In the genomic region with DNA sequence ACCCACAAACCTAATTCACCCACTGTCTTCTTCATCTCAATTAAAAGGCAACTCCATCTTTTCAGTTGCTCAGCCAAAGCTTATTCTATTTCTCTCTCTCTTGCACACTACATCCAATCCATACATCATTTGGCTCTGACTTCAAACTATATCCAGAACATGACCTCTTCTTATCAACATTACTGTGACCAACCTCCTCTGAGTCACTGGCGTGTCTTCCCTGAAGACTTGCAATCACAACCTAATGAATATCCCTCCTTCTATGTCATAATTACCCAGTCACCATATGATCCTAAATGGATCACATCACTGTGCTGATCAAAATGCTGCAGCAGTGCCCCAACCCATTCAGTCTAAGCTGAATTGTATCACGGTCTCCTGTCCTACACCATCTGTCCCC, we compare ENCODE assay signal across 34 cellular contexts. TPM values are rescaled to one million over a fixed set of nuclear protein-coding genes. Genes with fewer than 3 reads are reported as not detected.
"Had no signal": no experiment of that assay in that cellular context is flagged by ENCODE, and none has a peak within 500 bp of the region (broad histone marks: within the 10 kb centered on the region; RNA-seq: fewer than 3 reads in every experiment).

No MANE protein-coding gene starts in this region.

- H3K4me3 Mint-ChIP-seq: activated B cell treated with CpG ODN at 0.5 μM for 24 hours; activated CD8-positive, alpha-beta memory T cell treated with anti-CD3 and anti-CD28 coated beads, Interleukin-2, amount 10 ng/mL, durations not matched to agents 7 days and 5 days; activated CD8-positive, alpha-beta T cell treated with anti-CD3 and anti-CD28 coated beads, Interleukin-2, amount 10 ng/mL, durations not matched to agents 7 days and 5 days; effector memory CD8-positive, alpha-beta T cell; naive thymus-derived CD4-positive, alpha-beta T cell; neural crest cell; stimulated activated memory B cell treated with anti-CD40 and anti-IgM and Interleukin-4, amounts not matched to agents 10 μg/mL and 1 μg/mL and 100 μg/mL, for 72 hours; T-helper 17 cell had no signal

- H3K4me1 Mint-ChIP-seq: activated B cell treated with CpG ODN at 0.5 μM for 24 hours; activated CD8-positive, alpha-beta memory T cell treated with anti-CD3 and anti-CD28 coated beads, Interleukin-2, amount 10 ng/mL, durations not matched to agents 7 days and 5 days; naive thymus-derived CD4-positive, alpha-beta T cell; neural crest cell; stimulated activated memory B cell treated with anti-CD40 and anti-IgM and Interleukin-4, amounts not matched to agents 10 μg/mL and 1 μg/mL and 100 μg/mL, for 72 hours; T-helper 17 cell had no signal

- H3K9me3 Mint-ChIP-seq: activated B cell treated with CpG ODN at 0.5 μM for 24 hours; activated naive CD4-positive, alpha-beta T cell treated with anti-CD3 and anti-CD28 coated beads, Interleukin-2, amount 50 U/mL, for 72 hours; activated T-helper 2 cell treated with anti-CD3 and anti-CD28 coated beads, Interferon-gamma antibody, Interleukin-2, Interleukin-4, amounts not matched to agents 10 μg/mL and 5 μg/mL and 100 μg/mL, durations not matched to agents 14 hours and 24 hours and 36 hours; neural crest cell; stimulated activated memory B cell treated with anti-CD40 and anti-IgM and Interleukin-4, amounts not matched to agents 10 μg/mL and 1 μg/mL and 100 μg/mL, for 72 hours had no signal

- H3K27ac Mint-ChIP-seq: activated B cell treated with CpG ODN at 0.5 μM for 24 hours; activated CD8-positive, alpha-beta memory T cell treated with anti-CD3 and anti-CD28 coated beads, Interleukin-2, amount 10 ng/mL, durations not matched to agents 7 days and 5 days; activated CD8-positive, alpha-beta T cell treated with anti-CD3 and anti-CD28 coated beads, Interleukin-2, amount 10 ng/mL, durations not matched to agents 7 days and 5 days; activated naive CD4-positive, alpha-beta T cell treated with anti-CD3 and anti-CD28 coated beads, Interleukin-2, amount 50 U/mL, for 72 hours; activated T-helper 2 cell treated with anti-CD3 and anti-CD28 coated beads, Interferon-gamma antibody, Interleukin-2, Interleukin-4, amounts not matched to agents 10 μg/mL and 5 μg/mL and 100 μg/mL, durations not matched to agents 14 hours and 24 hours and 36 hours; effector memory CD8-positive, alpha-beta T cell; naive thymus-derived CD4-positive, alpha-beta T cell; stimulated activated memory B cell treated with anti-CD40 and anti-IgM and Interleukin-4, amounts not matched to agents 10 μg/mL and 1 μg/mL and 100 μg/mL, for 72 hours; T-helper 17 cell had no signal

- ATAC-seq: activated CD8-positive, alpha-beta memory T cell treated with anti-CD3 and anti-CD28 coated beads, Interleukin-2, amount 10 ng/mL, durations not matched to agents 7 days and 5 days; activated CD8-positive, alpha-beta T cell treated with anti-CD3 and anti-CD28 coated beads, Interleukin-2, amount 10 ng/mL, durations not matched to agents 7 days and 5 days; activated naive CD4-positive, alpha-beta T cell treated with anti-CD3 and anti-CD28 coated beads, Interleukin-2, amount 50 U/mL, for 72 hours; effector memory CD8-positive, alpha-beta T cell; gastrocnemius medialis; naive thymus-derived CD4-positive, alpha-beta T cell; pancreas; sciatic nerve; stimulated activated memory B cell treated with anti-CD40 and anti-IgM and Interleukin-4, amounts not matched to agents 10 μg/mL and 1 μg/mL and 100 μg/mL, for 72 hours; T-helper 17 cell had no signal

- H3K27me3 Mint-ChIP-seq: activated B cell treated with CpG ODN at 0.5 μM for 24 hours; activated CD8-positive, alpha-beta memory T cell treated with anti-CD3 and anti-CD28 coated beads, Interleukin-2, amount 10 ng/mL, durations not matched to agents 7 days and 5 days; stimulated activated memory B cell treated with anti-CD40 and anti-IgM and Interleukin-4, amounts not matched to agents 10 μg/mL and 1 μg/mL and 100 μg/mL, for 72 hours; T-helper 17 cell had no signal

- H3K36me3 Mint-ChIP-seq: activated CD8-positive, alpha-beta memory T cell treated with anti-CD3 and anti-CD28 coated beads, Interleukin-2, amount 10 ng/mL, durations not matched to agents 7 days and 5 days; activated naive CD4-positive, alpha-beta T cell treated with anti-CD3 and anti-CD28 coated beads, Interleukin-2, amount 50 U/mL, for 72 hours; naive thymus-derived CD4-positive, alpha-beta T cell; stimulated activated memory B cell treated with anti-CD40 and anti-IgM and Interleukin-4, amounts not matched to agents 10 μg/mL and 1 μg/mL and 100 μg/mL, for 72 hours had no signal

- DNase-seq: activated B cell treated with CpG ODN at 0.5 μM for 24 hours; activated CD4-positive, alpha-beta T cell treated with anti-CD3 and anti-CD28 coated beads, Interleukin-2, amount 50 U/mL, for 1 hour; activated CD8-positive, alpha-beta memory T cell treated with anti-CD3 and anti-CD28 coated beads, Interleukin-2, amount 10 ng/mL, durations not matched to agents 7 days and 5 days; activated CD8-positive, alpha-beta T cell treated with anti-CD3 and anti-CD28 coated beads, Interleukin-2, amount 10 ng/mL, durations not matched to agents 7 days and 5 days; activated T-cell treated with anti-CD3 and anti-CD28 coated beads, Interleukin-2, amount 50 U/mL, for 48 hours; anterior cingulate cortex; cerebellar nuclear complex; effector memory CD8-positive, alpha-beta T cell; gastrocnemius medialis; glutamatergic neuron; midbrain; naive thymus-derived CD4-positive, alpha-beta T cell; nucleus accumbens; pancreas; retina; stimulated activated CD4-positive, alpha-beta T cell treated with anti-CD3 and anti-CD28 coated beads, Interleukin-1b, Interleukin-23, amount 100 ng/mL, for 48 hours; stimulated activated CD4-positive, alpha-beta T cell treated with anti-CD3 and anti-CD28 coated beads, Interleukin-4, amount 100 ng/mL, for 4 hours; stimulated activated CD8-positive, alpha-beta memory T cell treated with anti-CD3 and anti-CD28 coated beads, Interleukin-4, amount 100 ng/mL, for 48 hours; stomach; T-helper 17 cell; T1000 had no signal

- H3K4me3 ChIP-seq: cardiac muscle cell, coronary artery, gastrocnemius medialis, pancreas, prostate gland, smooth muscle cell, stomach, tibial nerve had no signal

- FAIRE-seq: pancreas had no signal

RNA-seq across cellular contexts. Expression of a gene that starts 22.6 kb away (rescaled TPM):
- total RNA-seq: activated B cell treated with CpG ODN at 0.5 μM for 24 hours; activated CD8-positive, alpha-beta memory T cell treated with anti-CD3 and anti-CD28 coated beads, Interleukin-2, amount 10 ng/mL, durations not matched to agents 7 days and 5 days; activated CD8-positive, alpha-beta T cell treated with anti-CD3 and anti-CD28 coated beads, Interleukin-2, amount 10 ng/mL, durations not matched to agents 7 days and 5 days; activated naive CD4-positive, alpha-beta T cell treated with anti-CD3 and anti-CD28 coated beads, Interleukin-2, amount 50 U/mL, for 72 hours; activated T-helper 2 cell treated with anti-CD3 and anti-CD28 coated beads, Interferon-gamma antibody, Interleukin-2, Interleukin-4, amounts not matched to agents 10 μg/mL and 5 μg/mL and 100 μg/mL, durations not matched to agents 14 hours and 24 hours and 36 hours; cardiac muscle cell; gastrocnemius medialis; kidney epithelial cell; lower leg skin; naive thymus-derived CD4-positive, alpha-beta T cell; neural crest cell; pancreas; prostate gland; sciatic nerve; smooth muscle cell; T-helper 17 cell; tibial nerve; ureter had no signal
